In the genomic region with DNA sequence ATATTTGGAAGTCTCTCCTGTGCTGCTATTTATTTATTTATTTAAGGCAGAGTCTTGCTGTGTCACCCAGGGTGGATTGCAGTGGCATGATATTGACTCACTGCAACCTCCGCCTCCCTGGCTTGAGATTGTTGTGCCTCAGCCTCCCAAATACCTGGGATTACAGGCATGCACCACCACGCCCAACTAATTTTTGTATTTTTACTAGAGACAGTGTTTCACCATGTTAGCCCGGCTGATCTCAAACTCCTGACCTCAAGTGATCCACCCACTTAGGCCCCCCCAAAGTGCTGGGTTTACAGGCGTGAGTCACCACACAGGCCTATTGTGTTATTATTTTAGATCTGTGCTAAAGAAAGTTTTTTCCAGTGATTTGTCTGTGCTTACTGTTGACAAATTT, we compare ENCODE assay signal across 18 cellular contexts.
DNase-seq lines count a peak whose midpoint lies in the region; ATAC-seq and TF ChIP-seq lines count a peak whose summit lies in the region.
"Had no signal": no experiment of that assay in that cellular context is flagged by ENCODE, and none has a peak within 500 bp of the region (broad histone marks: within the 10 kb centered on the region; RNA-seq: fewer than 3 reads in every experiment).

No MANE protein-coding gene starts in this region.

- no peak overlapping the region for H3K9ac ChIP-seq in adipocyte (ENCODE audit: low read length)
- H3K9ac ChIP-seq: neural progenitor cell had no signal

- POLR2A ChIA-PET in activated CD8-positive, alpha-beta T cell treated with anti-CD3 and anti-CD28 coated beads, Interleukin-2, amount 10 ng/mL, durations not matched to agents 7 days and 5 days (lab: Charles Lee): no interaction called here

- H3K4me1 Mint-ChIP-seq in activated CD8-positive, alpha-beta T cell treated with anti-CD3 and anti-CD28 coated beads, Interleukin-2, amount 10 ng/mL, durations not matched to agents 7 days and 5 days (ENCODE audit: low read depth): no peaks in the 10 kb centered on the region
- H3K4me1 Mint-ChIP-seq: endodermal cell, neural progenitor cell had no signal

- no peaks in the 10 kb centered on the region for H3K36me3 Mint-ChIP-seq in activated CD8-positive, alpha-beta T cell treated with anti-CD3 and anti-CD28 coated beads, Interleukin-2, amount 10 ng/mL, durations not matched to agents 7 days and 5 days (ENCODE audit: low read depth)
- H3K36me3 Mint-ChIP-seq: neural progenitor cell had no signal

- H3K27ac Mint-ChIP-seq in activated CD8-positive, alpha-beta T cell treated with anti-CD3 and anti-CD28 coated beads, Interleukin-2, amount 10 ng/mL, durations not matched to agents 7 days and 5 days: no peak overlapping the region
- H3K27ac Mint-ChIP-seq: endodermal cell, neural progenitor cell had no signal

- no peak overlapping the region for H3K27ac ChIP-seq in WERI-Rb-1
- no peak overlapping the region for H3K27ac ChIP-seq in thyroid gland
- H3K27ac ChIP-seq: neural progenitor cell, thoracic aorta had no signal

- no peak for TF ChIP-seq CTCF in retinal pigment epithelial cell (conservative IDR thresholded peaks at IDR 0.05; ENCODE audit: low read depth, low read length)
- no peak for TF ChIP-seq CTCF in WERI-Rb-1 (IDR thresholded peaks at IDR 0.05; ENCODE audit: low read depth, low read length)
- TF ChIP-seq CTCF in thyroid gland (IDR thresholded peaks at IDR 0.05): no peak

- intact Hi-C loops in thyroid gland (cut with DNase I): no loop called here

- CTCF ChIA-PET in activated CD8-positive, alpha-beta T cell treated with anti-CD3 and anti-CD28 coated beads, Interleukin-2, amount 10 ng/mL, durations not matched to agents 7 days and 5 days (lab: Charles Lee): no interaction called here

- no peak overlapping the region for H3K4me3 ChIP-seq in adipocyte (ENCODE audit: low read length)
- H3K4me3 ChIP-seq in retinal pigment epithelial cell (ENCODE audit: low read length): no peak overlapping the region
- no peak overlapping the region for H3K4me3 ChIP-seq in WERI-Rb-1 (ENCODE audit: low read depth, low read length)
- no peak overlapping the region for H3K4me3 ChIP-seq in thyroid gland (replicated peaks in 1 of 3)
- H3K4me3 ChIP-seq: neural progenitor cell, thoracic aorta had no signal

- H3K27me3 Mint-ChIP-seq in activated CD8-positive, alpha-beta T cell treated with anti-CD3 and anti-CD28 coated beads, Interleukin-2, amount 10 ng/mL, durations not matched to agents 7 days and 5 days (ENCODE audit: low read depth): no peaks in the 10 kb centered on the region

- H3K4me1 ChIP-seq in adipocyte (ENCODE audit: control insufficient read depth, insufficient read depth, low read length) (peaks cover 6% of the 10 kb centered on the region), thyroid gland (no peaks in the 10 kb centered on the region)
- H3K4me1 ChIP-seq: neural progenitor cell had no signal

- no peak overlapping the region for H3K4me3 Mint-ChIP-seq in activated CD8-positive, alpha-beta T cell treated with anti-CD3 and anti-CD28 coated beads, Interleukin-2, amount 10 ng/mL, durations not matched to agents 7 days and 5 days
- H3K4me3 Mint-ChIP-seq: endodermal cell, neural progenitor cell had no signal

- peak; percentile 22 for DNase-seq in HS-27A (ENCODE audit: low read depth)
- peak; percentile 20 for DNase-seq in adipocyte (ENCODE audit: low read depth)
- peak; percentile 15 for DNase-seq in fibroblast of gingiva (ENCODE audit: low read depth)
- peak; percentile 6 for DNase-seq in retinal pigment epithelial cell (ENCODE audit: low read depth)
- no peak for DNase-seq in activated CD8-positive, alpha-beta T cell treated with anti-CD3 and anti-CD28 coated beads, Interleukin-2, amount 10 ng/mL, durations not matched to agents 7 days and 5 days
- no peak for DNase-seq in WERI-Rb-1
- no peak for DNase-seq in thyroid gland
- DNase-seq: activated CD4-positive, alpha-beta T cell treated with anti-CD3 and anti-CD28 coated beads for 48 hours; activated CD8-positive, alpha-beta memory T cell treated with anti-CD3 and anti-CD28 coated beads, Interleukin-2, amount 50 U/mL, for 4 hours; endodermal cell; KG1; NCI-H1092 treated with DMSO at 0.1 percent for 48 hours; NCI-H524; retina; stimulated activated CD4-positive, alpha-beta T cell treated with anti-CD3 and anti-CD28 coated beads, Interleukin-15, amount 100 ng/mL, for 24 hours had no signal

- TF ChIP-seq POLR2A in thyroid gland (IDR thresholded peaks at IDR 0.05): no peak

- no peaks in the 10 kb centered on the region for H3K27me3 ChIP-seq in adipocyte (replicated peaks; ENCODE audit: control insufficient read depth, insufficient read depth, low read length)
- H3K27me3 ChIP-seq in WERI-Rb-1 (ENCODE audit: insufficient read depth, low read depth, severe bottlenecking): no peaks in the 10 kb centered on the region
- no peaks in the 10 kb centered on the region for H3K27me3 ChIP-seq in thyroid gland
- H3K27me3 ChIP-seq: neural progenitor cell had no signal

- H3K9me3 ChIP-seq in adipocyte (ENCODE audit: control insufficient read depth, low read length) (no peaks in the 10 kb centered on the region), WERI-Rb-1 (ENCODE audit: severe bottlenecking) (no peaks in the 10 kb centered on the region), thyroid gland (no peaks in the 10 kb centered on the region)
- H3K9me3 ChIP-seq: thoracic aorta had no signal

- no peak for ATAC-seq in activated CD8-positive, alpha-beta T cell treated with anti-CD3 and anti-CD28 coated beads, Interleukin-2, amount 10 ng/mL, durations not matched to agents 7 days and 5 days
- ATAC-seq: left lobe of liver had no signal

- no peaks in the 10 kb centered on the region for H3K36me3 ChIP-seq in adipocyte (ENCODE audit: control insufficient read depth, insufficient read depth, low read length, severe bottlenecking)
- H3K36me3 ChIP-seq in WERI-Rb-1: no peaks in the 10 kb centered on the region
- no peaks in the 10 kb centered on the region for H3K36me3 ChIP-seq in thyroid gland
- H3K36me3 ChIP-seq: neural progenitor cell, thoracic aorta had no signal

- WGBS in thyroid gland, 2 donors: 87% methylated on average over 4 of the region's 4 CpGs

- H3K9me3 Mint-ChIP-seq in activated CD8-positive, alpha-beta T cell treated with anti-CD3 and anti-CD28 coated beads, Interleukin-2, amount 10 ng/mL, durations not matched to agents 7 days and 5 days (ENCODE audit: insufficient read depth): no peaks in the 10 kb centered on the region
- H3K9me3 Mint-ChIP-seq: neural progenitor cell had no signal

Comparison
In these comparisons a context has a peak if more than half of its experiments do, and no peak if none do; other contexts are left out.
1. DNase-seq: peak in HS-27A (single experiment), adipocyte (single experiment), fibroblast of gingiva (single experiment) and retinal pigment epithelial cell (single experiment); none in activated CD8-positive, alpha-beta T cell treated with anti-CD3 and anti-CD28 coated beads, Interleukin-2, amount 10 ng/mL, durations not matched to agents 7 days and 5 days (single experiment), WERI-Rb-1 (single experiment) and thyroid gland (0 of 2).